Comparison of ENCODE assay signal across 9 cellular contexts in genomic region chr14:95515080-95515489, GRCh38. TPM values are rescaled to one million over a fixed set of nuclear protein-coding genes. Genes with fewer than 3 reads are reported as not detected.
DNase-seq lines count a peak whose midpoint lies in the region; ATAC-seq and TF ChIP-seq lines count a peak whose summit lies in the region.
"Had no signal": no experiment of that assay in that cellular context is flagged by ENCODE, and none has a peak within 500 bp of the region (broad histone marks: within the 10 kb centered on the region; RNA-seq: fewer than 3 reads in every experiment).

No MANE protein-coding gene starts in this region.

- H2BK5ac ChIP-seq in mesenchymal stem cell (ENCODE audit: low read depth, low read length, poor library complexity, severe bottlenecking) = no peak overlapping the region

- peak overlapping the region; percentile 52 for H4K91ac ChIP-seq in mesenchymal stem cell (ENCODE audit: low read length)

- H3K27ac ChIP-seq in cingulate gyrus (ENCODE audit: low read depth, low read length) = peak overlapping the region; percentile 81
- H3K27ac ChIP-seq in mesenchymal stem cell (ENCODE audit: low read length, poor library complexity, severe bottlenecking) = peak overlapping the region; percentile 33
- peak overlapping the region; percentile 78 for H3K27ac ChIP-seq in upper lobe of right lung
- H3K27ac ChIP-seq: 22Rv1 had no signal

- WGBS in mesenchymal stem cell = 19% methylated on average over 9 of the region's 9 CpGs

- H3K4me1 ChIP-seq in mesenchymal stem cell (ENCODE audit: control insufficient read depth, insufficient read depth, low read depth, low read length) (peaks cover 25% of the 10 kb centered on the region), upper lobe of right lung (peaks cover 55% of the 10 kb centered on the region)

- peak overlapping the region; percentile 66 for H4K8ac ChIP-seq in mesenchymal stem cell (ENCODE audit: low read length)

- peak overlapping the region; percentile 5 for H2AFZ ChIP-seq in mesenchymal stem cell (ENCODE audit: low read depth, low read length)

- H3K14ac ChIP-seq in mesenchymal stem cell (ENCODE audit: low read length in 2 of 2) = peak overlapping the region in 1 of 2 experiments; percentile 77

- peak overlapping the region in 1 of 2 experiments; percentile 85 for H3K4me3 ChIP-seq in mesenchymal stem cell (ENCODE audit: insufficient read depth in 1 of 2, low read depth in 1 of 2, low read length in 2 of 2)
- H3K4me3 ChIP-seq in upper lobe of right lung = peak overlapping the region; percentile 72

- H3K9ac ChIP-seq in mesenchymal stem cell (ENCODE audit: low read length) = peak overlapping the region; percentile 87

- peak overlapping the region; percentile 65 to 93 for H2BK12ac ChIP-seq in mesenchymal stem cell (ENCODE audit: low read length in 2 of 2)

- H2AK5ac ChIP-seq in mesenchymal stem cell (ENCODE audit: low read length, severe bottlenecking) = no peak overlapping the region

- H3K4ac ChIP-seq in mesenchymal stem cell (ENCODE audit: low read depth in 1 of 2, low read length in 2 of 2) = peak overlapping the region; percentile 46 to 52

- peak overlapping the region; percentile 18 for H3K4me2 ChIP-seq in mesenchymal stem cell (ENCODE audit: low read length, poor library complexity, severe bottlenecking)

- DNase-seq in DMS 273 (lab: John Stamatoyannopoulos, UW; ENCODE audit: unreplicated experiment) (peak; percentile 41), DMS 273 treated with DMSO at 0.1 percent for 48 hours (lab: John Stamatoyannopoulos, UW) (no peak), NCI-H345 treated with DMSO at 0.1 percent for 48 hours (lab: John Stamatoyannopoulos, UW; ENCODE audit: unreplicated experiment) (peak; percentile 91), mesenchymal stem cell (no peak), upper lobe of right lung (no peak), activated gamma-delta T cell (lab: John Stamatoyannopoulos, UW) (no peak)

- peak overlapping the region; percentile 44 for H2BK15ac ChIP-seq in mesenchymal stem cell (ENCODE audit: low read depth, poor library complexity, severe bottlenecking)

- H3K79me1 ChIP-seq in mesenchymal stem cell (replicated peaks; ENCODE audit: low read length, poor library complexity, severe bottlenecking) = peaks cover 2% of the 10 kb centered on the region

- no peak for TF ChIP-seq CTCF in upper lobe of right lung (IDR thresholded peaks at IDR 0.05)

- intact Hi-C loops in upper lobe of right lung (cut with DNase I) = no loop called here

- peak overlapping the region; percentile 64 to 74 for H3K18ac ChIP-seq in mesenchymal stem cell (ENCODE audit: low read depth in 1 of 2, low read length in 2 of 2)

- H3K9me3 ChIP-seq in mesenchymal stem cell (ENCODE audit: control insufficient read depth, low read length) (no peaks in the 10 kb centered on the region), upper lobe of right lung (no peaks in the 10 kb centered on the region)

- H3K27me3 ChIP-seq in mesenchymal stem cell (ENCODE audit: control insufficient read depth in 1 of 2, insufficient read depth in 1 of 2, low read length in 2 of 2) (no peaks in the 10 kb centered on the region), upper lobe of right lung (no peaks in the 10 kb centered on the region)

- peak overlapping the region; percentile 42 for H2BK120ac ChIP-seq in mesenchymal stem cell (ENCODE audit: low read depth, low read length)

- ATAC-seq in upper lobe of right lung (peak; percentile 37), GM19328 (IDR thresholded peaks at IDR 0.05; ENCODE audit: unreplicated experiment) (no peak)

- peak overlapping the region in 1 of 2 experiments; percentile 41 for H3K23ac ChIP-seq in mesenchymal stem cell (ENCODE audit: low read length in 2 of 2)

- no peaks in the 10 kb centered on the region for H3K36me3 ChIP-seq in mesenchymal stem cell (ENCODE audit: control insufficient read depth in 1 of 2, insufficient read depth in 2 of 2, low read depth in 1 of 2, low read length in 2 of 2)
- H3K36me3 ChIP-seq in upper lobe of right lung = no peaks in the 10 kb centered on the region

RNA-seq across cellular contexts. Expression of gene SYNE3, which starts 1.4 kb away (rescaled TPM):
- 4.1 TPM for polyA plus RNA-seq in mesenchymal stem cell (2013, experiment 1 of 2)
- 3.9 TPM for polyA plus RNA-seq in mesenchymal stem cell (2013, experiment 2 of 2)
- total RNA-seq in upper lobe of right lung = 19.3 TPM

RNA-seq across cellular contexts. Expression of gene GLRX5, which starts 19.8 kb away (rescaled TPM):
- 52.4 TPM for polyA plus RNA-seq in mesenchymal stem cell (2013, experiment 1 of 2)
- 54.4 TPM for polyA plus RNA-seq in mesenchymal stem cell (2013, experiment 2 of 2)
- 27.2 TPM for total RNA-seq in upper lobe of right lung

Comparison
In these comparisons a context has a peak if more than half of its experiments do, and no peak if none do; other contexts are left out.
1. DNase-seq: peak in DMS 273 (single experiment) and NCI-H345 treated with DMSO at 0.1 percent for 48 hours (single experiment); none in DMS 273 treated with DMSO at 0.1 percent for 48 hours (single experiment), mesenchymal stem cell (single experiment), upper lobe of right lung (single experiment) and activated gamma-delta T cell (single experiment).
2. Peak in every context shown above with its lines, with median percentiles within 50 percentile points of each other: H3K27ac ChIP-seq.